In the genomic region with DNA sequence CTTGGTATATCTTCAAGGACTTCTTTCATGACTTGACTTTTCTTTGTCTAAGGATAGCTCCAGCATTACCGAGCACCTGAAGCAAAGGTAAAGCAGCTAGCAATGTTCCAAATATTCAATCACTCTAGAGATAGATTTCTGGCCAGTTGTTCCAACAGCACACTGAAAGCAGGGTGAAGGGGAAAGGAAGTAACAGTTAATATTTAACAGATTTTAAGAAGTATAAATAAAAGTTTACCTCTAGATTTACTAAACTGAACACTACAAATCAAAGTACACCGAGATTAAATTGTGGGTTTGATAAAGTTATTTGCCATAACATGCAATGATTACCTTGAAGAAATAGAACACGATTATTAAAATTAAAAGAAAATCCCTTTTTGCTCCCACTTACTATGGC, we compare ENCODE assay signal across 19 cellular contexts.
DNase-seq lines count a peak whose midpoint lies in the region; ATAC-seq, FAIRE-seq and TF ChIP-seq lines count a peak whose summit lies in the region.
"Had no signal": no experiment of that assay in that cellular context is flagged by ENCODE, and none has a peak within 500 bp of the region (broad histone marks: within the 10 kb centered on the region; RNA-seq: fewer than 3 reads in every experiment).

No MANE protein-coding gene starts in this region.

- H3K79me2 ChIP-seq in H9 (ENCODE audit: insufficient read depth, low read length), result no peaks in the 10 kb centered on the region

- H3K79me1 ChIP-seq in H9 (ENCODE audit: insufficient read depth, low read depth, low read length, poor library complexity, severe bottlenecking), result no peaks in the 10 kb centered on the region

- H3K36me3 Mint-ChIP-seq in H9 (ENCODE audit: insufficient read depth in 1 of 3, low read depth in 3 of 3) (peaks cover 26 to 65% (median 41%) of the 10 kb centered on the region in 3 experiments), WTC11 (peaks cover 45% of the 10 kb centered on the region), Calu3 (ENCODE audit: insufficient read depth, unreplicated experiment) (peaks cover 37% of the 10 kb centered on the region)

- H3K4ac ChIP-seq in H9 (ENCODE audit: low read depth, low read length), result no peak overlapping the region

- intact Hi-C loops in Calu3 (cut with micrococcal nuclease; ENCODE audit: unreplicated experiment), result loop anchor here (5.0 kb wide), 1 partner anchor 35 kb away; no protein-coding TSS in a partner anchor

- no peaks in the 10 kb centered on the region for H3K4me1 ChIP-seq in H9 (ENCODE audit: insufficient read depth, low read length)
- peaks cover 4 to 10% of the 10 kb centered on the region in 2 donors for H3K4me1 ChIP-seq in small intestine (ENCODE audit: control insufficient read depth in 2 of 2, insufficient read depth in 1 of 2, low read depth in 1 of 2, low read length in 1 of 2)

- no peak overlapping the region for H4K5ac ChIP-seq in H9 (ENCODE audit: insufficient read length, low read depth, low read length)

- DNase-seq in H9, result no peak
- DNase-seq in WTC11 (ENCODE audit: low spot score), result no peak
- no peak for DNase-seq in left lobe of liver (ENCODE audit: low spot score)
- peak; percentile 70 for DNase-seq in small intestine
- DNase-seq in Calu3, result no peak
- DNase-seq in Ammon's horn (ENCODE audit: low spot score), result no peak
- DNase-seq: Caco-2; CD4-positive, CD25-positive, alpha-beta regulatory T cell; EL; KG1; NCI-H1436 treated with DMSO at 0.1 percent for 48 hours; NCI-H2029 treated with DMSO at 0.1 percent for 48 hours; NCI-H2171 treated with DMSO at 0.1 percent for 48 hours; NCI-H446 treated with DMSO at 0.1 percent for 48 hours; NCI-H774 had no signal

- H3K36me3 ChIP-seq in small intestine (ENCODE audit: control insufficient read depth in 2 of 2, insufficient read depth in 2 of 2, low read length in 2 of 2), result peaks cover 3 to 17% of the 10 kb centered on the region in 2 donors

- H3K9me3 ChIP-seq in H9 (ENCODE audit: control insufficient read depth, low read depth, low read length) (no peaks in the 10 kb centered on the region), small intestine (ENCODE audit: control insufficient read depth, low read depth) (no peaks in the 10 kb centered on the region)
- H3K9me3 ChIP-seq: Caco-2 had no signal

- H2BK20ac ChIP-seq in H9 (ENCODE audit: low read depth, low read length, poor library complexity, severe bottlenecking), result no peak overlapping the region

- no peak overlapping the region for H2BK120ac ChIP-seq in H9 (ENCODE audit: low read depth, low read length, poor library complexity, severe bottlenecking)

- H3K4me2 ChIP-seq in H9 (ENCODE audit: insufficient read depth, insufficient read length, low read length), result no peak overlapping the region

- H3K9me3 Mint-ChIP-seq in H9 (no peaks in the 10 kb centered on the region), WTC11 (no peaks in the 10 kb centered on the region), Calu3 (ENCODE audit: low read depth, unreplicated experiment) (no peaks in the 10 kb centered on the region)
- H3K9me3 Mint-ChIP-seq: CD4-positive, CD25-positive, alpha-beta regulatory T cell had no signal

- POLR2A ChIA-PET in WTC11 (lab: Charles Lee), result no interaction called here

- H4K20me1 ChIP-seq in H9 (ENCODE audit: control insufficient read depth, insufficient read depth, insufficient read length), result no peaks in the 10 kb centered on the region

- H3K27ac ChIP-seq in H9 (ENCODE audit: insufficient read length, low read depth, low read length) (no peak overlapping the region), small intestine (ENCODE audit: low read depth in 1 of 2, low read length in 1 of 2) (peak overlapping the region; percentile 11 to 20)

- no TSS peak for BruUV-seq in Calu3 (replicated peaks; lab: Mats Ljungman, UMichigan)

- no peak overlapping the region for H3K23ac ChIP-seq in H9 (ENCODE audit: insufficient read length, low read depth, low read length)

- ATAC-seq in WTC11 (no peak), left lobe of liver (peak; percentile 81), GM21515 (IDR thresholded peaks at IDR 0.05; ENCODE audit: unreplicated experiment) (no peak)
- ATAC-seq: HCT116, Right ventricle myocardium inferior had no signal

- no peak for TF ChIP-seq CTCF in H9 (conservative IDR thresholded peaks at IDR 0.05)
- no peak for TF ChIP-seq CTCF in WTC11 (IDR thresholded peaks at IDR 0.05)
- TF ChIP-seq CTCF in Calu3 (IDR thresholded peaks at IDR 0.05; ENCODE audit: unreplicated experiment), result no peak

- peak; percentile 71 for FAIRE-seq in small intestine (lab: Jason Lieb, UNC)

- H2BK12ac ChIP-seq in H9 (ENCODE audit: insufficient read length, low read depth, low read length), result no peak overlapping the region

- H3K18ac ChIP-seq in H9 (ENCODE audit: insufficient read length, low read depth, low read length), result no peak overlapping the region

- H3K27me3 Mint-ChIP-seq in H9 (ENCODE audit: low read depth) (no peaks in the 10 kb centered on the region), WTC11 (ENCODE audit: low read depth) (no peaks in the 10 kb centered on the region), Calu3 (ENCODE audit: unreplicated experiment) (no peaks in the 10 kb centered on the region)
- H3K27me3 Mint-ChIP-seq: B cell; CD4-positive, CD25-positive, alpha-beta regulatory T cell had no signal

- no peak overlapping the region for H3K56ac ChIP-seq in H9 (ENCODE audit: insufficient read length, low read depth, low read length)

- CTCF ChIA-PET in WTC11 (lab: Charles Lee) (interaction anchor here (0.7 to 2.8 kb wide), 3 partner anchors 38 to 175 kb away, joined by 3 to 9 read pairs (median 3); no protein-coding TSS in a partner anchor), Calu3 (lab: Charles Lee) (interaction anchor here (0.5 to 0.8 kb wide), 2 partner anchors 37 to 169 kb away, joined by 3 to 4 read pairs; no protein-coding TSS in a partner anchor)

- H2AFZ ChIP-seq in H9 (ENCODE audit: low read length), result no peak overlapping the region

- no peak overlapping the region for H3K9ac ChIP-seq in H9 (ENCODE audit: extremely low read depth, insufficient read length, low read length)

- H3K4me3 Mint-ChIP-seq in H9 (no peak overlapping the region), WTC11 (no peak overlapping the region), Calu3 (ENCODE audit: low read depth, unreplicated experiment) (no peak overlapping the region)
- H3K4me3 Mint-ChIP-seq: B cell; CD4-positive, CD25-positive, alpha-beta regulatory T cell had no signal

- no peaks in the 10 kb centered on the region for H3K23me2 ChIP-seq in H9 (ENCODE audit: insufficient read length, low read depth, low read length, poor library complexity, severe bottlenecking)

- H3K4me1 Mint-ChIP-seq in H9 (peaks cover 20 to 30% of the 10 kb centered on the region in 2 experiments), WTC11 (peaks cover 22% of the 10 kb centered on the region), Calu3 (ENCODE audit: low read depth, unreplicated experiment) (peaks cover 34% of the 10 kb centered on the region)
- H3K4me1 Mint-ChIP-seq: B cell had no signal

- H2AK5ac ChIP-seq in H9 (ENCODE audit: insufficient read length, low read length), result no peak overlapping the region

- H3K27me3 ChIP-seq in H9 (ENCODE audit: insufficient read depth, low read length) (no peaks in the 10 kb centered on the region; the same call in 1 of the 2 replicates), small intestine (ENCODE audit: control insufficient read depth in 2 of 2, insufficient read depth in 2 of 2, low read length in 2 of 2) (no peaks in the 10 kb centered on the region)

- H2BK5ac ChIP-seq in H9 (ENCODE audit: insufficient read length, low read length), result no peak overlapping the region

- no peak overlapping the region for H3K14ac ChIP-seq in H9 (ENCODE audit: insufficient read depth, low read length)

- H3K4me3 ChIP-seq in small intestine (ENCODE audit: low read depth in 1 of 2, low read length in 2 of 2), result no peak overlapping the region

- no peak overlapping the region for H4K8ac ChIP-seq in H9 (replicated peaks; ENCODE audit: insufficient read length, low read depth, low read length)

- H3K27ac Mint-ChIP-seq in H9 (peak overlapping the region in 2 of 3 experiments; percentile 26 to 95; a peak in 3 of 7 replicates), WTC11 (peak overlapping the region; percentile 58; the same call in 1 of the 2 replicates), Calu3 (ENCODE audit: unreplicated experiment) (no peak overlapping the region)
- H3K27ac Mint-ChIP-seq: B cell; CD4-positive, CD25-positive, alpha-beta regulatory T cell had no signal

- H4K91ac ChIP-seq in H9 (ENCODE audit: insufficient read length, low read depth, low read length), result no peak overlapping the region

- WGBS in H9 (ENCODE audit: extremely low coverage, insufficient read length, low lambda C conversion rate), result no CpG with 5 or more reads among the region's 3 CpGs
- 14 to 71% (median 37%) methylated on average over 3 of the region's 3 CpGs for WGBS in small intestine, 3 donors

- no peak overlapping the region for H2BK15ac ChIP-seq in H9 (ENCODE audit: low read depth, low read length)

- no peak overlapping the region for H3T11ph ChIP-seq in H9 (ENCODE audit: low read length)

TF ChIP-seq in WTC11, 78 proteins besides CTCF, POLR2A, EP300 and RAD21 (continues in another document):
- TF ChIP-seq, protein P1, sequence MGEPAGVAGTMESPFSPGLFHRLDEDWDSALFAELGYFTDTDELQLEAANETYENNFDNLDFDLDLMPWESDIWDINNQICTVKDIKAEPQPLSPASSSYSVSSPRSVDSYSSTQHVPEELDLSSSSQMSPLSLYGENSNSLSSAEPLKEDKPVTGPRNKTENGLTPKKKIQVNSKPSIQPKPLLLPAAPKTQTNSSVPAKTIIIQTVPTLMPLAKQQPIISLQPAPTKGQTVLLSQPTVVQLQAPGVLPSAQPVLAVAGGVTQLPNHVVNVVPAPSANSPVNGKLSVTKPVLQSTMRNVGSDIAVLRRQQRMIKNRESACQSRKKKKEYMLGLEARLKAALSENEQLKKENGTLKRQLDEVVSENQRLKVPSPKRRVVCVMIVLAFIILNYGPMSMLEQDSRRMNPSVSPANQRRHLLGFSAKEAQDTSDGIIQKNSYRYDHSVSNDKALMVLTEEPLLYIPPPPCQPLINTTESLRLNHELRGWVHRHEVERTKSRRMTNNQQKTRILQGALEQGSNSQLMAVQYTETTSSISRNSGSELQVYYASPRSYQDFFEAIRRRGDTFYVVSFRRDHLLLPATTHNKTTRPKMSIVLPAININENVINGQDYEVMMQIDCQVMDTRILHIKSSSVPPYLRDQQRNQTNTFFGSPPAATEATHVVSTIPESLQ (CRISPR knock-in tag; IDR thresholded peaks at IDR 0.05), result no peak
- TF ChIP-seq, protein P2, sequence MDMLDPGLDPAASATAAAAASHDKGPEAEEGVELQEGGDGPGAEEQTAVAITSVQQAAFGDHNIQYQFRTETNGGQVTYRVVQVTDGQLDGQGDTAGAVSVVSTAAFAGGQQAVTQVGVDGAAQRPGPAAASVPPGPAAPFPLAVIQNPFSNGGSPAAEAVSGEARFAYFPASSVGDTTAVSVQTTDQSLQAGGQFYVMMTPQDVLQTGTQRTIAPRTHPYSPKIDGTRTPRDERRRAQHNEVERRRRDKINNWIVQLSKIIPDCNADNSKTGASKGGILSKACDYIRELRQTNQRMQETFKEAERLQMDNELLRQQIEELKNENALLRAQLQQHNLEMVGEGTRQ (CRISPR knock-in tag; IDR thresholded peaks at IDR 0.05), result no peak
